Comparison of ENCODE assay signal across 16 cellular contexts in genomic region chr3:88298189-88298588, GRCh38.
DNase-seq lines count a peak whose midpoint lies in the region; ATAC-seq, FAIRE-seq and TF ChIP-seq lines count a peak whose summit lies in the region.
"Had no signal": no experiment of that assay in that cellular context is flagged by ENCODE, and none has a peak within 500 bp of the region (broad histone marks: within the 10 kb centered on the region; RNA-seq: fewer than 3 reads in every experiment).

No MANE protein-coding gene starts in this region.

- H3K27ac ChIP-seq in ACC112 (ENCODE audit: low read depth, low read length) (no peak overlapping the region), small intestine (ENCODE audit: low read depth in 1 of 2, low read length in 1 of 2) (no peak overlapping the region), thyroid gland (no peak overlapping the region)

- H3K27ac Mint-ChIP-seq in effector memory CD8-positive, alpha-beta T cell, result no peak overlapping the region
- H3K27ac Mint-ChIP-seq: CD14-positive monocyte; CD8-positive, alpha-beta T cell; HFFc6 had no signal

- H3K9me3 Mint-ChIP-seq in effector memory CD8-positive, alpha-beta T cell, result peaks cover 11 to 13% of the 10 kb centered on the region in 2 donors

- intact Hi-C loops in thyroid gland (cut with DNase I), result no loop called here

- no peaks in the 10 kb centered on the region for H3K9me3 ChIP-seq in small intestine (ENCODE audit: control insufficient read depth, low read depth)
- no peaks in the 10 kb centered on the region for H3K9me3 ChIP-seq in thyroid gland
- H3K9me3 ChIP-seq: BE2C had no signal

- TF ChIP-seq CTCF in choroid plexus epithelial cell (conservative IDR thresholded peaks at IDR 0.05; ENCODE audit: low read depth, low read length) (no peak), thyroid gland (IDR thresholded peaks at IDR 0.05) (no peak)

- no peaks in the 10 kb centered on the region for H3K27me3 ChIP-seq in ACC112 (ENCODE audit: insufficient read depth, low read length)
- no peaks in the 10 kb centered on the region for H3K27me3 ChIP-seq in small intestine (ENCODE audit: control insufficient read depth in 2 of 2, insufficient read depth in 2 of 2, low read length in 2 of 2)
- H3K27me3 ChIP-seq in thyroid gland, result no peaks in the 10 kb centered on the region
- H3K27me3 ChIP-seq: BE2C had no signal

- WGBS in small intestine, 3 donors, result 11 to 38% (median 26%) methylated on average over 3 of the region's 3 CpGs
- WGBS in thyroid gland, 2 donors, result 35 to 36% methylated on average over 3 of the region's 3 CpGs

- no peak overlapping the region for H3K4me3 Mint-ChIP-seq in effector memory CD8-positive, alpha-beta T cell
- H3K4me3 Mint-ChIP-seq: CD14-positive monocyte; CD8-positive, alpha-beta T cell; HFFc6 had no signal

- H3K36me3 Mint-ChIP-seq in effector memory CD8-positive, alpha-beta T cell (ENCODE audit: insufficient read depth), result peaks cover 3% of the 10 kb centered on the region
- H3K36me3 Mint-ChIP-seq: CD14-positive monocyte; CD8-positive, alpha-beta T cell had no signal

- no peaks in the 10 kb centered on the region for H3K36me3 ChIP-seq in ACC112 (ENCODE audit: insufficient read depth, low read length)
- H3K36me3 ChIP-seq in small intestine (ENCODE audit: control insufficient read depth in 2 of 2, insufficient read depth in 2 of 2, low read length in 2 of 2), result no peaks in the 10 kb centered on the region
- no peaks in the 10 kb centered on the region for H3K36me3 ChIP-seq in thyroid gland
- H3K36me3 ChIP-seq: BE2C had no signal

- FAIRE-seq in small intestine (lab: Jason Lieb, UNC), result peak; percentile 44
- FAIRE-seq: GM19239 had no signal

- no peak overlapping the region for H3K4me3 ChIP-seq in ACC112 (ENCODE audit: low read depth, low read length)
- no peak overlapping the region for H3K4me3 ChIP-seq in choroid plexus epithelial cell (ENCODE audit: low read depth, low read length)
- H3K4me3 ChIP-seq in small intestine (ENCODE audit: low read depth in 1 of 2, low read length in 2 of 2), result no peak overlapping the region
- no peak overlapping the region for H3K4me3 ChIP-seq in thyroid gland (replicated peaks in 1 of 3)

- DNase-seq in HT1080 (ENCODE audit: low read depth) (peak; percentile 44), choroid plexus epithelial cell (ENCODE audit: low read depth) (peak; percentile 33), small intestine (peak; percentile 78), thyroid gland (no peak), NCI-H2196 (lab: John Stamatoyannopoulos, UW; ENCODE audit: unreplicated experiment) (no peak)
- no peak for DNase-seq in effector memory CD8-positive, alpha-beta T cell
- DNase-seq: BE2C; CD8-positive, alpha-beta T cell; COR-L47; DND-41; GF-D8; HCEC 1CT; HFFc6 had no signal

- H3K79me2 ChIP-seq in ACC112 (ENCODE audit: control insufficient read depth, insufficient read depth, low read length, unreplicated experiment), result no peaks in the 10 kb centered on the region

- TF ChIP-seq POLR2A in thyroid gland (IDR thresholded peaks at IDR 0.05), result no peak

- peak overlapping the region; percentile 51 for H2AFZ ChIP-seq in ACC112 (ENCODE audit: low read length, unreplicated experiment)

- ATAC-seq in effector memory CD8-positive, alpha-beta T cell (replicated peaks), result no peak
- ATAC-seq: CD8-positive, alpha-beta T cell had no signal

- H3K4me1 ChIP-seq in ACC112 (ENCODE audit: control insufficient read depth, insufficient read depth, low read length, unreplicated experiment) (peaks cover 3% of the 10 kb centered on the region), small intestine (ENCODE audit: control insufficient read depth in 2 of 2, insufficient read depth in 1 of 2, low read depth in 1 of 2, low read length in 1 of 2) (no peaks in the 10 kb centered on the region), thyroid gland (no peaks in the 10 kb centered on the region)
- H3K4me1 ChIP-seq: BE2C had no signal

- no peaks in the 10 kb centered on the region for H3K4me1 Mint-ChIP-seq in effector memory CD8-positive, alpha-beta T cell (ENCODE audit: low read depth in 2 of 2)
- H3K4me1 Mint-ChIP-seq: CD14-positive monocyte had no signal

- no peaks in the 10 kb centered on the region for H3K27me3 Mint-ChIP-seq in effector memory CD8-positive, alpha-beta T cell

Comparison
In these comparisons a context has a peak if more than half of its experiments do, and no peak if none do; other contexts are left out.
1. DNase-seq: peak in HT1080 (single experiment), choroid plexus epithelial cell (single experiment) and small intestine (single experiment); none in effector memory CD8-positive, alpha-beta T cell (0 of 3), thyroid gland (0 of 2) and NCI-H2196 (single experiment).